18 cellular contexts compared by ENCODE assay signal in genomic region chr9:131481441-131482342, GRCh38. TPM values are rescaled to one million over a fixed set of nuclear protein-coding genes. Genes with fewer than 3 reads are reported as not detected.
DNase-seq lines count a peak whose midpoint lies in the region; ATAC-seq and TF ChIP-seq lines count a peak whose summit lies in the region.
"Had no signal": no experiment of that assay in that cellular context is flagged by ENCODE, and none has a peak within 500 bp of the region (broad histone marks: within the 10 kb centered on the region; RNA-seq: fewer than 3 reads in every experiment).

No MANE protein-coding gene starts in this region.

- intact Hi-C loops in Caco-2 (cut with micrococcal nuclease; ENCODE audit: unreplicated experiment): no loop called here
- intact Hi-C loops in esophagus squamous epithelium (cut with DNase I): loop anchor here (10.0 kb wide), 1 partner anchor 107 kb away; no protein-coding TSS in a partner anchor

- H3K27me3 ChIP-seq in Caco-2 (replicated peaks; ENCODE audit: control insufficient read depth, insufficient read depth, low read length) (no peaks in the 10 kb centered on the region), esophagus squamous epithelium (no peaks in the 10 kb centered on the region), osteoblast (ENCODE audit: insufficient read depth, low read length) (no peaks in the 10 kb centered on the region)
- H3K27me3 ChIP-seq: stomach had no signal

- no peaks in the 10 kb centered on the region for H3K9me3 Mint-ChIP-seq in Caco-2 (ENCODE audit: unreplicated experiment)
- H3K9me3 Mint-ChIP-seq in WTC11: no peaks in the 10 kb centered on the region
- H3K9me3 Mint-ChIP-seq: T-helper 2 cell treated with Interferon-gamma antibody and Interleukin-4, amounts not matched to agents 5 μg/mL and 100 μg/mL, for 36 hours had no signal

- 62 to 65% methylated on average over 10 of the region's 19 CpGs for WGBS in esophagus squamous epithelium, 2 donors

- H3K4me3 Mint-ChIP-seq in Caco-2 (ENCODE audit: unreplicated experiment) (peak overlapping the region; percentile 15), WTC11 (no peak overlapping the region)
- H3K4me3 Mint-ChIP-seq: T-helper 2 cell treated with Interferon-gamma antibody and Interleukin-4, amounts not matched to agents 5 μg/mL and 100 μg/mL, for 36 hours had no signal

- H3K36me3 ChIP-seq in Caco-2 (ENCODE audit: control insufficient read depth, insufficient read depth, low read length) (peaks cover 16% of the 10 kb centered on the region), esophagus squamous epithelium (peaks cover 68 to 100% (median 75%) of the 10 kb centered on the region in 3 donors), osteoblast (ENCODE audit: insufficient read depth, low read length) (peaks cover 90% of the 10 kb centered on the region)

- H3K27me3 Mint-ChIP-seq in Caco-2 (ENCODE audit: insufficient read depth, unreplicated experiment) (no peaks in the 10 kb centered on the region), WTC11 (ENCODE audit: low read depth) (no peaks in the 10 kb centered on the region)

- peak overlapping the region; percentile 32 for H3K27ac Mint-ChIP-seq in Caco-2 (ENCODE audit: unreplicated experiment)
- peak overlapping the region; percentile 55 for H3K27ac Mint-ChIP-seq in WTC11
- H3K27ac Mint-ChIP-seq: T-helper 2 cell treated with Interferon-gamma antibody and Interleukin-4, amounts not matched to agents 5 μg/mL and 100 μg/mL, for 36 hours had no signal

- H3K4me1 Mint-ChIP-seq in Caco-2 (ENCODE audit: low read depth, unreplicated experiment): no peaks in the 10 kb centered on the region
- H3K4me1 Mint-ChIP-seq in WTC11: no peaks in the 10 kb centered on the region

- no peak overlapping the region for H3K4me2 ChIP-seq in osteoblast (ENCODE audit: insufficient read depth, low read length)

- H4K20me1 ChIP-seq in osteoblast (ENCODE audit: insufficient read depth, low read length): peaks cover 37% of the 10 kb centered on the region

- no peaks in the 10 kb centered on the region for H3K4me1 ChIP-seq in Caco-2
- peaks cover 0 to 52% (median 27%) of the 10 kb centered on the region in 3 donors for H3K4me1 ChIP-seq in esophagus squamous epithelium
- H3K4me1 ChIP-seq in osteoblast (ENCODE audit: insufficient read depth, low read length): no peaks in the 10 kb centered on the region

- no peak overlapping the region for H2AFZ ChIP-seq in osteoblast (ENCODE audit: low read length)

- H3K36me3 Mint-ChIP-seq in Caco-2 (ENCODE audit: insufficient read depth, unreplicated experiment) (peaks cover 94% of the 10 kb centered on the region), WTC11 (peaks cover 90% of the 10 kb centered on the region)

- ATAC-seq in WTC11 (no peak), GM21737 (IDR thresholded peaks at IDR 0.05; ENCODE audit: unreplicated experiment) (no peak)

- no peak for TF ChIP-seq POLR2A in esophagus squamous epithelium (IDR thresholded peaks at IDR 0.05)

- CTCF ChIA-PET in Caco-2 (lab: Charles Lee) (interaction anchor here (0.6 to 1.1 kb wide), 2 partner anchors 113 to 754 kb away, joined by 3 to 4 read pairs; no protein-coding TSS in a partner anchor), WTC11 (lab: Charles Lee) (interaction anchor here (0.6 kb wide), 1 partner anchor 12 kb away, joined by 4 read pairs; no protein-coding TSS in a partner anchor)

- H3K4me3 ChIP-seq in Caco-2 (ENCODE audit: low read depth, low read length): no peak overlapping the region
- H3K4me3 ChIP-seq in esophagus squamous epithelium: no peak overlapping the region
- H3K4me3 ChIP-seq in osteoblast (ENCODE audit: insufficient read depth, low read length): no peak overlapping the region
- H3K4me3 ChIP-seq: stomach had no signal

- peaks cover 49% of the 10 kb centered on the region for H3K79me2 ChIP-seq in osteoblast (ENCODE audit: insufficient read depth, low read length)

- H3K27ac ChIP-seq in esophagus squamous epithelium: peak overlapping the region in 3 of 4 donors; percentile 24 to 48 (median 46)
- H3K27ac ChIP-seq in osteoblast (ENCODE audit: low read depth, low read length): no peak overlapping the region

- POLR2A ChIA-PET in Caco-2 (lab: Charles Lee) (no interaction called here), WTC11 (lab: Charles Lee) (interaction anchor here (0.6 kb wide), 2 partner anchors 30 to 233 kb away, joined by 3 to 4 read pairs; no protein-coding TSS in a partner anchor)

- BruUV-seq in Caco-2 (replicated peaks; lab: Mats Ljungman, UMichigan): no TSS peak

- no peaks in the 10 kb centered on the region for H3K9me3 ChIP-seq in Caco-2
- no peaks in the 10 kb centered on the region for H3K9me3 ChIP-seq in esophagus squamous epithelium
- H3K9me3 ChIP-seq in osteoblast (ENCODE audit: low read depth, low read length): no peaks in the 10 kb centered on the region
- H3K9me3 ChIP-seq: stomach had no signal

- TF ChIP-seq CTCF in Caco-2 (IDR thresholded peaks at IDR 0.05; ENCODE audit: insufficient read depth in 1 of 2, low read depth in 1 of 2, low read length in 1 of 2, severe bottlenecking in 1 of 2, unreplicated experiment in 1 of 2) (no peak), WTC11 (IDR thresholded peaks at IDR 0.05) (no peak), esophagus squamous epithelium (IDR thresholded peaks at IDR 0.05) (no peak), osteoblast (IDR thresholded peaks at IDR 0.05; ENCODE audit: extremely low read depth, low read depth, low read length) (no peak)

- DNase-seq in Caco-2 (no peak), WTC11 (ENCODE audit: low spot score) (no peak), esophagus squamous epithelium (lab: John Stamatoyannopoulos, UW) (no peak), osteoblast (ENCODE audit: insufficient read length, low spot score, missing footprints) (peak; percentile 41), midbrain (lab: John Stamatoyannopoulos, UW) (no peak), NOMO-1 treated with dmso at 0.1 percent for 144 hours (lab: John Stamatoyannopoulos, UW; ENCODE audit: unreplicated experiment) (no peak), NCI-H2227 treated with DMSO at 0.1 percent for 48 hours (lab: John Stamatoyannopoulos, UW) (no peak)
- DNase-seq: activated CD4-positive, alpha-beta T cell treated with anti-CD3 and anti-CD28 coated beads for 48 hours; activated T-cell treated with anti-CD3 and anti-CD28 coated beads for 4 hours; cortex of kidney; erythroblast; hypothalamus; left cardiac atrium; NCI-H1092 treated with DMSO at 0.1 percent for 48 hours; stimulated activated CD4-positive, alpha-beta T cell treated with anti-CD3 and anti-CD28 coated beads, Interleukin-15, amount 100 ng/mL, for 24 hours; stomach had no signal

TF ChIP-seq in WTC11, 78 proteins besides CTCF, POLR2A, EP300 and RAD21:
- TF ChIP-seq ETV6 (CRISPR knock-in tag; IDR thresholded peaks at IDR 0.05): no peak
- TF ChIP-seq ZNF219 (CRISPR knock-in tag; IDR thresholded peaks at IDR 0.05; ENCODE audit: borderline replicate concordance): no peak
- no peak for TF ChIP-seq MXD4 (CRISPR knock-in tag; IDR thresholded peaks at IDR 0.05; ENCODE audit: borderline replicate concordance)
TF ChIP-seq in WTC11: peak in this region for 0.

RNA-seq across cellular contexts. Expression of gene POMT1, which starts 21.0 kb away (rescaled TPM):
- total RNA-seq in Caco-2 (2022) (44.2 and 44.7 TPM in 2 replicates), WTC11 (2021) (35.2 to 36.4 TPM (median 36.2 TPM) in 3 replicates), esophagus squamous epithelium (10 to 100 TPM; 14.6 to 27.8 (median 18.4) TPM), osteoblast (32.6 and 33.9 TPM in 2 replicates)

RNA-seq across cellular contexts. Expression of gene UCK1, which starts 49.4 kb away (rescaled TPM):
- total RNA-seq in Caco-2 (2022): 24.9 and 25.7 TPM in 2 replicates
- 28.0 to 30.6 TPM (median 29.6 TPM) in 3 replicates for total RNA-seq in WTC11 (2021)
- total RNA-seq in esophagus squamous epithelium: 10 to 100 TPM; 17.3 to 39.1 (median 24.8) TPM
- 19.5 and 22.4 TPM in 2 replicates for total RNA-seq in osteoblast
